9 cellular contexts compared by ENCODE assay signal in genomic region chr15:44682809-44683682, GRCh38. TPM values are rescaled to one million over a fixed set of nuclear protein-coding genes. Genes with fewer than 3 reads are reported as not detected.
A peak's percentile ranks its signal among the peaks of the same experiment; 100 is the strongest.
DNase-seq lines count a peak whose midpoint lies in the region; ATAC-seq and TF ChIP-seq lines count a peak whose summit lies in the region.
"Not testable (repeated sequence)": the region's sequence is repeated elsewhere in the genome, so short reads cannot be mapped to it uniquely, and the experiment has no call there.
"Had no signal": no experiment of that assay in that cellular context is flagged by ENCODE, and none has a peak within 500 bp of the region (broad histone marks: within the 10 kb centered on the region; RNA-seq: fewer than 3 reads in every experiment).

No MANE protein-coding gene starts in this region.

- ATAC-seq in central memory CD8-positive, alpha-beta T cell (replicated peaks; ENCODE audit: extremely low read depth, poor library complexity, severe bottlenecking) = peak; percentile 79
- peak; percentile 87 for ATAC-seq in left lung

- WGBS in thyroid gland, 2 donors = 17 to 30% methylated on average over 6 to 7 of the region's 8 CpGs

- intact Hi-C loops in left lung (cut with DNase I); thyroid gland (cut with DNase I): not testable (repeated sequence)

- not testable (repeated sequence) for H3K4me1 ChIP-seq in SJSA1 (replicated peaks)
- peaks cover 8 to 23% of the 10 kb centered on the region in 2 donors for H3K4me1 ChIP-seq in left lung
- peaks cover 13 to 17% of the 10 kb centered on the region in 2 donors for H3K4me1 ChIP-seq in thyroid gland

- H3K4me3 Mint-ChIP-seq in central memory CD8-positive, alpha-beta T cell = peak overlapping the region; percentile 67

- not testable (repeated sequence) for H3K36me3 Mint-ChIP-seq in central memory CD8-positive, alpha-beta T cell (ENCODE audit: insufficient read depth)

- H3K27ac ChIP-seq in SJSA1 = not testable (repeated sequence)
- H3K27ac ChIP-seq in left lung = peak overlapping the region; percentile 62 to 65
- peak overlapping the region; percentile 63 to 82 (median 77) for H3K27ac ChIP-seq in thyroid gland

- TF ChIP-seq CTCF in left lung (IDR thresholded peaks at IDR 0.05); thyroid gland (IDR thresholded peaks at IDR 0.05): not testable (repeated sequence)

- H3K27ac Mint-ChIP-seq in central memory CD8-positive, alpha-beta T cell (ENCODE audit: low read depth) = peak overlapping the region; percentile 87

- not testable (repeated sequence) for H3K36me3 ChIP-seq in SJSA1, left lung, thyroid gland

- peak in 1 of 2 donors; percentile 21 for TF ChIP-seq POLR2A in thyroid gland (IDR thresholded peaks at IDR 0.05)

- not testable (repeated sequence) for H3K4me3 ChIP-seq in SJSA1; thyroid gland (replicated peaks in 1 of 3)
- peak overlapping the region in 1 of 2 donors; percentile 4 for H3K4me3 ChIP-seq in left lung

- not testable (repeated sequence) for H3K27me3 ChIP-seq in SJSA1 (replicated peaks); left lung; thyroid gland

- DNase-seq in ELR (ENCODE audit: low read depth) (peak; percentile 34), NCI-H2029 treated with DMSO at 0.1 percent for 48 hours (lab: John Stamatoyannopoulos, UW) (peak; percentile 1), SJSA1 (ENCODE audit: low read depth in 1 of 2, low spot score in 2 of 2) (peak; percentile 14 to 61), left lung (peak; percentile 83 to 89), thyroid gland (peak; percentile 95 to 97)
- DNase-seq in activated CD8-positive, alpha-beta memory T cell treated with anti-CD3 and anti-CD28 coated beads, Interleukin-2, amount 50 U/mL, for 48 hours = peak; percentile 83
- DNase-seq in central memory CD8-positive, alpha-beta T cell (ENCODE audit: low spot score in 2 of 2) = peak; percentile 62 to 80
- peak; percentile 63 to 70 (median 65) for DNase-seq in stimulated activated CD4-positive, alpha-beta T cell treated with anti-CD3 and anti-CD28 coated beads, Interleukin-12 subunit alpha, Interleukin-12 subunit beta, amount 100 ng/mL, for 48 hours (ENCODE audit: low read depth in 2 of 3, low spot score in 1 of 3)

- H3K9me3 Mint-ChIP-seq in central memory CD8-positive, alpha-beta T cell = peaks cover 41% of the 10 kb centered on the region

- not testable (repeated sequence) for H3K27me3 Mint-ChIP-seq in central memory CD8-positive, alpha-beta T cell

- peaks cover 79% of the 10 kb centered on the region for H3K4me1 Mint-ChIP-seq in central memory CD8-positive, alpha-beta T cell

- H3K9me3 ChIP-seq in SJSA1 (replicated peaks); left lung; thyroid gland: not testable (repeated sequence)

RNA-seq across cellular contexts. Expression of gene SPG11, which starts 19.6 kb away (rescaled TPM):
- total RNA-seq in SJSA1 (2014; rRNA removed; shearing (Covaris generic)) = 28.9 and 36.8 TPM in 2 replicates
- 10 to 100 TPM; 72.6 to 92.5 TPM for total RNA-seq in left lung
- total RNA-seq in thyroid gland = 100 to 1,000 TPM; 123 to 182 (median 168) TPM

RNA-seq across cellular contexts. Expression of gene PATL2, which starts 28.1 kb away (rescaled TPM):
- total RNA-seq in SJSA1 (2014; rRNA removed; shearing (Covaris generic)) = 0.19 and 0.29 TPM in 2 replicates
- 1 to 10 TPM; 1.7 to 3.8 TPM for total RNA-seq in left lung
- 1 to 10 TPM in 3 of 4 donors, under 1 TPM in 1; 0.22 to 3.8 (median 1.7) TPM for total RNA-seq in thyroid gland
- total RNA-seq: chondrocyte had no signal

RNA-seq across cellular contexts. Expression of gene B2M, which starts 28.3 kb away (rescaled TPM):
- total RNA-seq in SJSA1 (2014; rRNA removed; shearing (Covaris generic)) = 7,277 and 7,743 TPM in 2 replicates
- total RNA-seq in left lung (1,000 to 10,000 TPM; 4,127 to 5,072 TPM), thyroid gland (1,000 to 10,000 TPM; 2,538 to 3,855 (median 2,897) TPM)

RNA-seq across cellular contexts. Expression of gene TRIM69, which starts 53.3 kb away (rescaled TPM):
- 9.1 and 10.9 TPM in 2 replicates for total RNA-seq in SJSA1 (2014; rRNA removed; shearing (Covaris generic))
- total RNA-seq in left lung = 10 to 100 TPM; 26.6 to 30.8 TPM
- 10 to 100 TPM; 13.3 to 23.6 (median 15.9) TPM for total RNA-seq in thyroid gland

Comparison
In these comparisons a context has a peak if more than half of its experiments do, and no peak if none do; other contexts are left out.
1. DNase-seq: peak in every context shown above with its lines; median percentile 96 in thyroid gland; 86 in left lung; 83 in activated CD8-positive, alpha-beta memory T cell treated with anti-CD3 and anti-CD28 coated beads, Interleukin-2, amount 50 U/mL, for 48 hours; 71 in central memory CD8-positive, alpha-beta T cell; 65 in stimulated activated CD4-positive, alpha-beta T cell treated with anti-CD3 and anti-CD28 coated beads, Interleukin-12 subunit alpha, Interleukin-12 subunit beta, amount 100 ng/mL, for 48 hours; 38 in SJSA1; 34 in ELR; 1 in NCI-H2029 treated with DMSO at 0.1 percent for 48 hours.